16 cellular contexts compared by ENCODE assay signal in genomic region chr1:51472349-51472748, GRCh38. TPM values are rescaled to one million over a fixed set of nuclear protein-coding genes. Genes with fewer than 3 reads are reported as not detected.
A peak's percentile ranks its signal among the peaks of the same experiment; 100 is the strongest.
DNase-seq lines count a peak whose midpoint lies in the region; ATAC-seq lines count a peak whose summit lies in the region.
"Had no signal": no experiment of that assay in that cellular context is flagged by ENCODE, and none has a peak within 500 bp of the region (broad histone marks: within the 10 kb centered on the region; RNA-seq: fewer than 3 reads in every experiment).

No MANE protein-coding gene starts in this region.

- 55% methylated on average over 1 of the region's 1 CpG for WGBS in right cardiac atrium

- H3K27ac ChIP-seq in right cardiac atrium (ENCODE audit: low read length), result no peak overlapping the region

- intact Hi-C loops in Right ventricle myocardium superior (cut with DNase I) (no loop called here), cardiac septum (cut with DNase I) (no loop called here), right cardiac atrium (cut with DNase I) (no loop called here)

- ATAC-seq in Right ventricle myocardium superior (ENCODE audit: poor library complexity) (peak; percentile 87), right cardiac atrium (peak; percentile 71 to 81), HG03175 (IDR thresholded peaks at IDR 0.05; ENCODE audit: unreplicated experiment) (no peak), HG03139 (IDR thresholded peaks at IDR 0.05; ENCODE audit: unreplicated experiment) (no peak)

- no peaks in the 10 kb centered on the region for H3K9me3 ChIP-seq in right cardiac atrium (ENCODE audit: control insufficient read depth, low read length)
- H3K9me3 ChIP-seq: esophagus squamous epithelium, ovary, thyroid gland had no signal

- H3K27me3 ChIP-seq in right cardiac atrium (ENCODE audit: control insufficient read depth, insufficient read depth), result no peaks in the 10 kb centered on the region
- H3K27me3 ChIP-seq: esophagus squamous epithelium, ovary, thyroid gland had no signal

- H3K4me3 ChIP-seq in right cardiac atrium (ENCODE audit: low read length), result no peak overlapping the region
- H3K4me3 ChIP-seq: esophagus squamous epithelium, ovary, thyroid gland had no signal

- H3K4me1 ChIP-seq in right cardiac atrium (ENCODE audit: control insufficient read depth, insufficient read depth, low read length), result peaks cover 3% of the 10 kb centered on the region

- DNase-seq in Right ventricle myocardium superior (no peak), cardiac septum (ENCODE audit: low spot score) (no peak), astrocyte of the hippocampus (ENCODE audit: low read depth, low spot score) (peak; percentile 46), right cardiac atrium (no peak), ecto neural progenitor cell (ENCODE audit: low spot score) (no peak), T-helper 2 cell (no peak)
- DNase-seq: activated naive CD4-positive, alpha-beta T cell treated with Interleukin-2 at 50 U/mL for 16 hours; central memory CD4-positive, alpha-beta T cell; DMS 273 treated with DMSO at 0.1 percent for 48 hours; esophagus squamous epithelium; NCI-H524; ovary; T-helper 9 cell; thyroid gland had no signal

RNA-seq across cellular contexts. Expression of gene EPS15, which starts 46.7 kb away (rescaled TPM):
- total RNA-seq in Right ventricle myocardium superior (72.5 TPM), cardiac septum (46.6 TPM), right cardiac atrium (10 to 100 TPM; 72.4 to 87.5 (median 74.5) TPM)
- 26.0 TPM for polyA plus RNA-seq in right cardiac atrium

Comparison
In these comparisons a context has a peak if more than half of its experiments do, and no peak if none do; other contexts are left out.
1. ATAC-seq: peak in Right ventricle myocardium superior (single experiment) and right cardiac atrium (2 of 2); none in HG03175 (single experiment) and HG03139 (single experiment).